In genomic region chr18:65124633-65125032, GRCh38 we compare ENCODE assay signal across 20 cellular contexts.
DNase-seq lines count a peak whose midpoint lies in the region; ATAC-seq and TF ChIP-seq lines count a peak whose summit lies in the region.
"Had no signal": no experiment of that assay in that cellular context is flagged by ENCODE, and none has a peak within 500 bp of the region (broad histone marks: within the 10 kb centered on the region; RNA-seq: fewer than 3 reads in every experiment).

No MANE protein-coding gene starts in this region.

- H3K9me2 ChIP-seq in Loucy (replicated peaks; ENCODE audit: low read depth, low read length), result 0 out of 2 replicates have a peak, but pooled peaks cover 4% of the 10 kb centered on the region
- H3K9me2 ChIP-seq: SK-N-SH had no signal

- no peak for TF ChIP-seq EP300 in gastroesophageal sphincter (IDR thresholded peaks at IDR 0.05)

- no peaks in the 10 kb centered on the region for H3F3A ChIP-seq in Loucy (ENCODE audit: low read depth)

- WGBS in gastroesophageal sphincter (ENCODE audit: low coverage in 1 of 2), 2 donors, result 23% methylated on average over 3 of the region's 3 CpGs; no CpG with 5 or more reads in 1 of the 2 donors

- H3K9me3 ChIP-seq in CD4-positive, alpha-beta memory T cell (ENCODE audit: control insufficient read depth in 1 of 2, low read length in 2 of 2), result no peaks in the 10 kb centered on the region
- H3K9me3 ChIP-seq in Loucy (ENCODE audit: insufficient read depth, low read depth, low read length) (peaks cover 5% of the 10 kb centered on the region; the same call in 1 of the 2 replicates), gastroesophageal sphincter (peaks cover 0 to 15% (median 0%) of the 10 kb centered on the region in 3 donors), skeletal muscle tissue (ENCODE audit: control insufficient read depth in 3 of 3, low read length in 3 of 3) (peaks cover 0 to 3% (median 0%) of the 10 kb centered on the region in 3 donors), MG63 (no peaks in the 10 kb centered on the region)
- H3K9me3 ChIP-seq: Caco-2, gastrocnemius medialis, psoas muscle, SK-N-SH had no signal

- H3K4me3 ChIP-seq in CD4-positive, alpha-beta memory T cell (ENCODE audit: low read length in 2 of 2), result no peak overlapping the region
- H3K4me3 ChIP-seq in Loucy (ENCODE audit: low read length, poor library complexity, severe bottlenecking) (peak overlapping the region; percentile 39), gastroesophageal sphincter (peak overlapping the region; percentile 24 to 31), skeletal muscle tissue (ENCODE audit: low read length in 3 of 3) (peak overlapping the region in 2 of 3 donors; percentile 15 to 49), MG63 (no peak overlapping the region)
- H3K4me3 ChIP-seq: GM12878, psoas muscle had no signal

- intact Hi-C loops in CD4-positive, alpha-beta memory T cell (cut with micrococcal nuclease), result no loop called here

- H2AFZ ChIP-seq in Loucy (ENCODE audit: low read length), result no peak overlapping the region

- no peaks in the 10 kb centered on the region for H3K36me3 Mint-ChIP-seq in CD4-positive, alpha-beta memory T cell
- H3K36me3 Mint-ChIP-seq: activated naive CD8-positive, alpha-beta T cell treated with anti-CD3 and anti-CD28 coated beads for 36 hours had no signal

- no peaks in the 10 kb centered on the region for H3K4me1 ChIP-seq in CD4-positive, alpha-beta memory T cell (ENCODE audit: insufficient read depth, low read length)
- H3K4me1 ChIP-seq in Loucy (ENCODE audit: insufficient read depth, low read length, poor library complexity, severe bottlenecking) (no peaks in the 10 kb centered on the region), gastroesophageal sphincter (no peaks in the 10 kb centered on the region), skeletal muscle tissue (ENCODE audit: control insufficient read depth in 3 of 3, insufficient read depth in 3 of 3, low read length in 3 of 3) (no peaks in the 10 kb centered on the region)
- H3K4me1 ChIP-seq: Caco-2, gastrocnemius medialis, psoas muscle had no signal

- peak overlapping the region in 6 of 8 donors; percentile 15 to 60 (median 34) for H3K4me3 Mint-ChIP-seq in CD4-positive, alpha-beta memory T cell
- H3K4me3 Mint-ChIP-seq: activated CD4-positive, alpha-beta T cell treated with anti-CD3 and anti-CD28 coated beads, Interleukin-2, amount 10 ng/mL, durations not matched to agents 7 days and 5 days; activated naive CD8-positive, alpha-beta T cell treated with anti-CD3 and anti-CD28 coated beads for 36 hours; natural killer cell had no signal

- TF ChIP-seq CTCF in Loucy (conservative IDR thresholded peaks at IDR 0.05; ENCODE audit: low read length) (no peak), gastroesophageal sphincter (IDR thresholded peaks at IDR 0.05) (no peak)

- no peaks in the 10 kb centered on the region for H3K79me2 ChIP-seq in Loucy (ENCODE audit: insufficient read depth, low read length)

- no peaks in the 10 kb centered on the region for H3K27me3 Mint-ChIP-seq in CD4-positive, alpha-beta memory T cell
- H3K27me3 Mint-ChIP-seq: activated CD4-positive, alpha-beta T cell treated with anti-CD3 and anti-CD28 coated beads, Interleukin-2, amount 10 ng/mL, durations not matched to agents 7 days and 5 days; activated naive CD8-positive, alpha-beta T cell treated with anti-CD3 and anti-CD28 coated beads for 36 hours; brain had no signal

- H3K9ac ChIP-seq in Loucy (ENCODE audit: low read depth, low read length, poor library complexity, severe bottlenecking), result no peak overlapping the region
- no peak overlapping the region for H3K9ac ChIP-seq in skeletal muscle tissue (ENCODE audit: low read depth in 1 of 3, low read length in 3 of 3)
- H3K9ac ChIP-seq: SK-N-SH had no signal

- no peaks in the 10 kb centered on the region for H3K27me3 ChIP-seq in CD4-positive, alpha-beta memory T cell (ENCODE audit: insufficient read depth, low read length)
- H3K27me3 ChIP-seq in Loucy (ENCODE audit: insufficient read depth, low read length, poor library complexity, severe bottlenecking) (no peaks in the 10 kb centered on the region), gastroesophageal sphincter (no peaks in the 10 kb centered on the region), skeletal muscle tissue (ENCODE audit: control insufficient read depth in 3 of 3, insufficient read depth in 3 of 3, low read length in 3 of 3) (no peaks in the 10 kb centered on the region), MG63 (no peaks in the 10 kb centered on the region)
- H3K27me3 ChIP-seq: gastrocnemius medialis had no signal

- no peak for TF ChIP-seq POLR2A in gastroesophageal sphincter (IDR thresholded peaks at IDR 0.05)

- H3K27ac ChIP-seq in CD4-positive, alpha-beta memory T cell (ENCODE audit: low read depth, low read length), result no peak overlapping the region
- H3K27ac ChIP-seq in gastroesophageal sphincter, result no peak overlapping the region
- no peak overlapping the region for H3K27ac ChIP-seq in skeletal muscle tissue (ENCODE audit: low read depth, low read length)
- H3K27ac ChIP-seq: gastrocnemius medialis, psoas muscle had no signal

- POLR2A ChIA-PET in CD4-positive, alpha-beta memory T cell (lab: Charles Lee; ENCODE audit: partially characterized antibody), result no interaction called here

- peaks cover 0 to 8% (median 4%) of the 10 kb centered on the region in 4 donors for H3K4me1 Mint-ChIP-seq in CD4-positive, alpha-beta memory T cell
- H3K4me1 Mint-ChIP-seq: activated CD4-positive, alpha-beta T cell treated with anti-CD3 and anti-CD28 coated beads, Interleukin-2, amount 10 ng/mL, durations not matched to agents 7 days and 5 days; activated naive CD8-positive, alpha-beta T cell treated with anti-CD3 and anti-CD28 coated beads for 36 hours; brain; natural killer cell had no signal

- H3K27ac Mint-ChIP-seq in CD4-positive, alpha-beta memory T cell, result no peak overlapping the region
- H3K27ac Mint-ChIP-seq: activated CD4-positive, alpha-beta T cell treated with anti-CD3 and anti-CD28 coated beads, Interleukin-2, amount 10 ng/mL, durations not matched to agents 7 days and 5 days; activated naive CD8-positive, alpha-beta T cell treated with anti-CD3 and anti-CD28 coated beads for 36 hours; natural killer cell had no signal

- H3K9me3 Mint-ChIP-seq in CD4-positive, alpha-beta memory T cell, result peaks cover 0 to 23% (median 16%) of the 10 kb centered on the region in 8 donors

- no peaks in the 10 kb centered on the region for H4K20me1 ChIP-seq in Loucy (ENCODE audit: insufficient read depth, low read length, poor library complexity, severe bottlenecking)

- H3K4me2 ChIP-seq in Loucy (ENCODE audit: low read depth, low read length, poor library complexity, severe bottlenecking), result peak overlapping the region; percentile 29
- H3K4me2 ChIP-seq: SK-N-SH had no signal

- DNase-seq in CD4-positive, alpha-beta memory T cell, result no peak
- DNase-seq in UCSD-AML1 (lab: John Stamatoyannopoulos, UW; ENCODE audit: unreplicated experiment), result no peak
- no peak for DNase-seq in HuH-7.5 (ENCODE audit: low spot score)
- no peak for DNase-seq in MG63
- DNase-seq in GDM1 (lab: John Stamatoyannopoulos, UW), result no peak
- DNase-seq: activated CD4-positive, alpha-beta T cell treated with anti-CD3 and anti-CD28 coated beads, Interleukin-2, amount 10 ng/mL, durations not matched to agents 7 days and 5 days; activated naive CD8-positive, alpha-beta T cell treated with anti-CD3 and anti-CD28 coated beads for 36 hours; Caco-2; gastrocnemius medialis; natural killer cell; NCI-H2081; NCI-H510A; psoas muscle; SK-N-SH; stimulated activated CD4-positive, alpha-beta T cell treated with anti-CD3 and anti-CD28 coated beads, Interleukin-15, amount 100 ng/mL, for 24 hours had no signal

- CTCF ChIA-PET in CD4-positive, alpha-beta memory T cell (lab: Charles Lee; ENCODE audit: partially characterized antibody), result no interaction called here

- no peak for ATAC-seq in gastroesophageal sphincter
- ATAC-seq: gastrocnemius medialis, GM12878, natural killer cell, psoas muscle had no signal

- no peaks in the 10 kb centered on the region for H3K36me3 ChIP-seq in CD4-positive, alpha-beta memory T cell (ENCODE audit: insufficient read depth, low read length)
- H3K36me3 ChIP-seq in Loucy (ENCODE audit: insufficient read depth, low read length) (no peaks in the 10 kb centered on the region), gastroesophageal sphincter (no peaks in the 10 kb centered on the region), skeletal muscle tissue (ENCODE audit: control insufficient read depth in 3 of 3, insufficient read depth in 3 of 3, low read length in 3 of 3) (no peaks in the 10 kb centered on the region), MG63 (no peaks in the 10 kb centered on the region)
- H3K36me3 ChIP-seq: gastrocnemius medialis had no signal

Comparison
In these comparisons a context has a peak if more than half of its experiments do, and no peak if none do; other contexts are left out.
1. H3K4me3 ChIP-seq: peak in Loucy (single experiment), gastroesophageal sphincter (2 of 2) and skeletal muscle tissue (2 of 3); none in CD4-positive, alpha-beta memory T cell (0 of 2) and MG63 (single experiment).